Comparison of ENCODE assay signal across 15 cellular contexts in the genomic region with DNA sequence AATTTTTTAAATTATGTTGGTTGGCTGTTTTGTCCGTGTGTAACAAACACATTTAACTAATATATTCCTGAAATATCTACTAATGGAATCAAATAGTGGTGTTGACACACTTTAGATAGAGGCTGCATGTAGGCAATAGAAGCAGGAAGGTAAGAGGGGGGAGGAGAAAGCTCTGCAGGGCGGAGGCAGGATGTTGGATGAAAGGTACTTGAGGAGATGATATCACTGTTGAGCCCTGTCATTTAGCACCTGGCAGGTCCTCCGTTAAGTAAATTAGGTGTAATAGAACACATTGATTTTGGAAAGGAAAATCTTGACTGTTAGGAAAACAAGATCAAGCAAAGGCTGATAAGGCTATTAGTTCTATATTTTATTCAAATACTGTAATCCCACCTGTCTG.
"Had no signal": no experiment of that assay in that cellular context is flagged by ENCODE, and none has a peak within 500 bp of the region (broad histone marks: within the 10 kb centered on the region; RNA-seq: fewer than 3 reads in every experiment).

No MANE protein-coding gene starts in this region.

- DNase-seq: activated CD4-positive, alpha-beta memory T cell treated with anti-CD3 and anti-CD28 coated beads for 36 hours; activated CD4-positive, alpha-beta T cell treated with anti-CD3 and anti-CD28 coated beads for 4 hours; foreskin keratinocyte; hippocampal formation; kidney; left lung; mammary epithelial cell; occipital lobe; posterior cingulate gyrus; sigmoid colon; spleen; stimulated activated CD4-positive, alpha-beta T cell treated with anti-CD3 and anti-CD28 coated beads, Interleukin-4, amount 100 ng/mL, for 4 hours; testis had no signal

- H3K36me3 ChIP-seq: left lung, sigmoid colon, spleen had no signal

- H3K4me3 ChIP-seq: left lung, sigmoid colon, spleen, testis had no signal

- ATAC-seq: foreskin keratinocyte; left lung; stimulated activated memory B cell treated with anti-CD40 and anti-IgM and Interleukin-4, amounts not matched to agents 10 μg/mL and 1 μg/mL and 100 μg/mL, for 72 hours; WTC11 had no signal

- H3K27ac ChIP-seq: foreskin keratinocyte, left lung, sigmoid colon, spleen, testis had no signal

- H3K9me3 ChIP-seq: left lung, spleen, testis had no signal

- H3K4me1 ChIP-seq: left lung, spleen, testis had no signal

- H3K27me3 ChIP-seq: foreskin keratinocyte, left lung, sigmoid colon, spleen, testis had no signal
